9 cellular contexts compared by ENCODE assay signal in the genomic region with DNA sequence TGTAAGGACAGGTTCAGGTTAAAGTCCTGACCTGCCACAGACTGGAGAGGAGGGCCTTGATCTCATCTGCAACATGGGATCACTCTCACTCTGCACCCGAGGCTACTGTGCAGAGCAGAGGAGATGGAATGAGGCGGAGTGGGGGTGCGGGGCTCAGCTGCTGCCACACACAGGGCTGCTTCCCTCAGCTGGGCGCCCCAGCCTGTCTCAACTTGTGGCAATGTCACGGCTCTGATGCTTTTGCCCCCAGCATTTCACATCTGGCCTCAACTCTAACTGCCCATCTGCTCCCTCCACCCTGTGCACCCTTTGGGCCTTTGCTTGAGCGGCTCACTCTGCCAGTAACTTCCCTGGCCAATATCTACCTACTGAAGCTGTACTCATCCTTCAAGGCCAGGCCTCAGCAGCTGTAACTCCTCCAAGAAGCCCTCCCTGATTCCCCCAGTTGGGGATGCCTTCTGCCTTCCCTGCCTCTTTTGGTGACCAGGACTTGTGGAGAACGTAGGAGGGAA.
A peak's percentile ranks its signal among the peaks of the same experiment; 100 is the strongest.
DNase-seq lines count a peak whose midpoint lies in the region; ATAC-seq and TF ChIP-seq lines count a peak whose summit lies in the region.
"Had no signal": no experiment of that assay in that cellular context is flagged by ENCODE, and none has a peak within 500 bp of the region (broad histone marks: within the 10 kb centered on the region; RNA-seq: fewer than 3 reads in every experiment).

No MANE protein-coding gene starts in this region.

- no peak for DNase-seq in stimulated activated naive CD8-positive, alpha-beta T cell treated with anti-CD3 and anti-CD28 coated beads, Interleukin-15, Interleukin-2, amounts not matched to agents 100 U/mL and 50 U/mL, for 24 hours
- no peak for DNase-seq in central memory CD8-positive, alpha-beta T cell (ENCODE audit: low spot score in 2 of 2)
- no peak for DNase-seq in nephron progenitor cell
- DNase-seq in glomerular visceral epithelial cell (ENCODE audit: extremely low spot score), result no peak
- no peak for DNase-seq in NCI-H345 (lab: John Stamatoyannopoulos, UW)
- DNase-seq in NK-92 (lab: John Stamatoyannopoulos, UW; ENCODE audit: unreplicated experiment), result no peak
- DNase-seq: WERI-Rb-1 had no signal

- no peaks in the 10 kb centered on the region for H3K9me3 Mint-ChIP-seq in stimulated activated naive CD8-positive, alpha-beta T cell treated with anti-CD3 and anti-CD28 coated beads, Interleukin-15, Interleukin-2, amounts not matched to agents 100 ng/mL and 50 ng/mL, for 24 hours
- no peaks in the 10 kb centered on the region for H3K9me3 Mint-ChIP-seq in central memory CD8-positive, alpha-beta T cell
- H3K9me3 Mint-ChIP-seq in nephron progenitor cell, result no peaks in the 10 kb centered on the region

- H3K27ac Mint-ChIP-seq in stimulated activated naive CD8-positive, alpha-beta T cell treated with anti-CD3 and anti-CD28 coated beads, Interleukin-15, Interleukin-2, amounts not matched to agents 100 ng/mL and 50 ng/mL, for 24 hours, result peak overlapping the region; percentile 97
- peak overlapping the region; percentile 100 for H3K27ac Mint-ChIP-seq in central memory CD8-positive, alpha-beta T cell (ENCODE audit: low read depth)
- peak overlapping the region; percentile 94 for H3K27ac Mint-ChIP-seq in nephron progenitor cell

- peaks cover 83% of the 10 kb centered on the region for H3K36me3 Mint-ChIP-seq in stimulated activated naive CD8-positive, alpha-beta T cell treated with anti-CD3 and anti-CD28 coated beads, Interleukin-15, Interleukin-2, amounts not matched to agents 100 ng/mL and 50 ng/mL, for 24 hours (ENCODE audit: low read depth)
- H3K36me3 Mint-ChIP-seq in central memory CD8-positive, alpha-beta T cell (ENCODE audit: insufficient read depth), result peaks cover 42% of the 10 kb centered on the region
- H3K36me3 Mint-ChIP-seq in nephron progenitor cell (ENCODE audit: low read depth), result peaks cover 64% of the 10 kb centered on the region

- no peak for TF ChIP-seq CTCF in nephron progenitor cell (IDR thresholded peaks at IDR 0.05)

- H3K4me1 Mint-ChIP-seq in stimulated activated naive CD8-positive, alpha-beta T cell treated with anti-CD3 and anti-CD28 coated beads, Interleukin-15, Interleukin-2, amounts not matched to agents 100 ng/mL and 50 ng/mL, for 24 hours (ENCODE audit: low read depth), result peaks cover 65% of the 10 kb centered on the region
- peaks cover 63% of the 10 kb centered on the region for H3K4me1 Mint-ChIP-seq in central memory CD8-positive, alpha-beta T cell
- peaks cover 21% of the 10 kb centered on the region for H3K4me1 Mint-ChIP-seq in nephron progenitor cell

- H3K27me3 Mint-ChIP-seq in stimulated activated naive CD8-positive, alpha-beta T cell treated with anti-CD3 and anti-CD28 coated beads, Interleukin-15, Interleukin-2, amounts not matched to agents 100 ng/mL and 50 ng/mL, for 24 hours, result no peaks in the 10 kb centered on the region
- H3K27me3 Mint-ChIP-seq in central memory CD8-positive, alpha-beta T cell, result no peaks in the 10 kb centered on the region
- no peaks in the 10 kb centered on the region for H3K27me3 Mint-ChIP-seq in nephron progenitor cell (ENCODE audit: low read depth, poor library complexity)

- peak overlapping the region; percentile 77 for H3K4me3 Mint-ChIP-seq in stimulated activated naive CD8-positive, alpha-beta T cell treated with anti-CD3 and anti-CD28 coated beads, Interleukin-15, Interleukin-2, amounts not matched to agents 100 ng/mL and 50 ng/mL, for 24 hours
- H3K4me3 Mint-ChIP-seq in central memory CD8-positive, alpha-beta T cell, result peak overlapping the region; percentile 80
- no peak overlapping the region for H3K4me3 Mint-ChIP-seq in nephron progenitor cell

- no peak for ATAC-seq in stimulated activated naive CD8-positive, alpha-beta T cell treated with anti-CD3 and anti-CD28 coated beads, Interleukin-15, Interleukin-2, amounts not matched to agents 100 U/mL and 50 U/mL, for 24 hours
- no peak for ATAC-seq in central memory CD8-positive, alpha-beta T cell (replicated peaks; ENCODE audit: extremely low read depth, poor library complexity, severe bottlenecking)
- ATAC-seq in GM21825 (IDR thresholded peaks at IDR 0.05; ENCODE audit: unreplicated experiment), result no peak
